ENCODE assay signal across 15 cellular contexts in the genomic region with DNA sequence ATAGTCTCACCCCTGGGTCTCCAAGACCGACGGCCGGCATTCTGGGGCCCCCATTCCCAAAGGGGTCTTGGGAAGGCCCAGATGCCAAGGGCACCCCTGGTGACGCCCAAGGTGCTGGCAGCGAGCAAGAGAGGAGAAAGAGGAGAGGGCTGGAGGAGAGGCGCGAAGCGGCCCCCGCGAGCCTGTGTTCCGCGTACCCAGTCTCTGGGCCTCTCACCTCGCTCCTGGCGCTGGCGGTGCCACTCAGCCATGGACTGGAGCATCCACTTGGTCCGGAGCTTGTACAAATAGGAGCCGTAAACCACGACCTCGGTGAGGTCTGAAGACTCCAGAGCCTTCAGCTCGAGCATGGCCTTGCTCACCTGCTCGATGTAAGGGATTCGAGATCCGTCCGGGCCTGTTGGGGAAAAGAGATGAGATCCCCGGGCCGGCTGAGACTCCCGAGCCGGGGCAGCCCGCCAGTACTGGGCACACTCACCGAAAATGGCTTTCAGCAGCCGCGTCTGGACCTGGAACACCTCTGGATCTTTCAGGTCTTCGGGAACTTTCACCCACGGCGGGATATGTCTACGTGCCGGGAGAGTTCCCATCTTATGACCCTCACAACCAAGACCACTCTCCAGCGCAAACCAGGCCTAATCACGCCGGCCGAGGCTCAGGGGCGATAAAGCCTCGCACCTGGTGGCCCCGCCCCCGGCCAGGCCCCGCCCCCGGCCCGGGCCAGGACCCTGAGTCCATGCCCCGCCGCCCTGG. TPM values are rescaled to one million over a fixed set of nuclear protein-coding genes. Genes with fewer than 3 reads are reported as not detected.
A peak's percentile ranks its signal among the peaks of the same experiment; 100 is the strongest.
DNase-seq lines count a peak whose midpoint lies in the region; ATAC-seq and TF ChIP-seq lines count a peak whose summit lies in the region.
"Had no signal": no experiment of that assay in that cellular context is flagged by ENCODE, and none has a peak within 500 bp of the region (broad histone marks: within the 10 kb centered on the region; RNA-seq: fewer than 3 reads in every experiment).

A gene with protein sequence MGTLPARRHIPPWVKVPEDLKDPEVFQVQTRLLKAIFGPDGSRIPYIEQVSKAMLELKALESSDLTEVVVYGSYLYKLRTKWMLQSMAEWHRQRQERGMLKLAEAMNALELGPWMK (minus strand): TSS at position 641 of the 753 bp plus-strand sequence. CDS start 51 bp downstream, at position 590.

- no peak within 1 kb of the TSS for H3K4me2 ChIP-seq in neuronal stem cell (ENCODE audit: insufficient read depth, low read length, poor library complexity, severe bottlenecking)
- H3K4me2 ChIP-seq: A549 had no signal

- H3K23ac ChIP-seq in neuronal stem cell (ENCODE audit: low read depth, low read length, poor library complexity) = no peak within 1 kb of the TSS

- no peaks in the 10 kb centered on the region for H3K9me3 Mint-ChIP-seq in WTC11
- no peaks in the 10 kb centered on the region for H3K9me3 Mint-ChIP-seq in naive thymus-derived CD4-positive, alpha-beta T cell
- H3K9me3 Mint-ChIP-seq: CD4-positive, alpha-beta T cell had no signal

- peak within 1 kb of the TSS; percentile 35 for H2BK5ac ChIP-seq in neuronal stem cell (ENCODE audit: low read length)

- H3K9me3 ChIP-seq in neuronal stem cell (replicated peaks in 1 of 2; ENCODE audit: control insufficient read depth in 2 of 2, insufficient read depth in 1 of 2, low read depth in 1 of 2, low read length in 2 of 2) = no peaks in the 10 kb centered on the region
- no peaks in the 10 kb centered on the region for H3K9me3 ChIP-seq in naive thymus-derived CD4-positive, alpha-beta T cell (ENCODE audit: control insufficient read depth in 2 of 3, low read length in 3 of 3)
- H3K9me3 ChIP-seq: A549, Caco-2 had no signal

- H3K4me1 ChIP-seq in neuronal stem cell (ENCODE audit: control insufficient read depth in 2 of 2, insufficient read depth in 1 of 2, low read depth in 1 of 2, low read length in 2 of 2) = no peaks in the 10 kb centered on the region
- no peaks in the 10 kb centered on the region for H3K4me1 ChIP-seq in naive thymus-derived CD4-positive, alpha-beta T cell (ENCODE audit: control insufficient read depth in 2 of 2, insufficient read depth in 2 of 2, low read length in 2 of 2)
- H3K4me1 ChIP-seq: A549, Caco-2 had no signal

- H2BK120ac ChIP-seq in neuronal stem cell (ENCODE audit: low read depth, low read length) = no peak within 1 kb of the TSS

- no peak within 1 kb of the TSS for H2AFZ ChIP-seq in neuronal stem cell (ENCODE audit: low read length)

- H4K8ac ChIP-seq in neuronal stem cell (ENCODE audit: low read depth, low read length) = no peak within 1 kb of the TSS

- ATAC-seq in WTC11 = peak; percentile 23
- ATAC-seq in naive thymus-derived CD4-positive, alpha-beta T cell = no peak
- ATAC-seq: A549, HepG2 had no signal

- no peak within 1 kb of the TSS for H2BK12ac ChIP-seq in neuronal stem cell (ENCODE audit: low read length)

- no peak within 1 kb of the TSS for H3K27ac ChIP-seq in neuronal stem cell (replicated peaks; ENCODE audit: low read length)
- H3K27ac ChIP-seq in naive thymus-derived CD4-positive, alpha-beta T cell (ENCODE audit: low read depth, low read length) = no peak within 1 kb of the TSS
- H3K27ac ChIP-seq: 22Rv1, A549, C4-2B had no signal

- peaks cover 2% of the 10 kb centered on the region; the same call in 1 of the 2 replicates for H3K36me3 Mint-ChIP-seq in WTC11
- no peaks in the 10 kb centered on the region for H3K36me3 Mint-ChIP-seq in naive thymus-derived CD4-positive, alpha-beta T cell

- intact Hi-C loops in naive thymus-derived CD4-positive, alpha-beta T cell (cut with micrococcal nuclease) = no loop called here

- H3K4me3 ChIP-seq in neuronal stem cell (ENCODE audit: low read length in 2 of 2) = no peak within 1 kb of the TSS
- H3K4me3 ChIP-seq in naive thymus-derived CD4-positive, alpha-beta T cell (ENCODE audit: low read length) = no peak within 1 kb of the TSS
- H3K4me3 ChIP-seq: A549 had no signal

- no peak within 1 kb of the TSS for H3K18ac ChIP-seq in neuronal stem cell (ENCODE audit: low read length)

- H3K4ac ChIP-seq in neuronal stem cell (ENCODE audit: low read length) = no peak within 1 kb of the TSS

- POLR2A ChIA-PET in WTC11 (lab: Charles Lee) = no interaction called here
- POLR2A ChIA-PET in naive thymus-derived CD4-positive, alpha-beta T cell (lab: Charles Lee) = no interaction called here

- H3K36me3 ChIP-seq in neuronal stem cell (replicated peaks in 1 of 2; ENCODE audit: control insufficient read depth in 2 of 2, insufficient read depth in 2 of 2, low read length in 2 of 2) = no peaks in the 10 kb centered on the region
- no peaks in the 10 kb centered on the region for H3K36me3 ChIP-seq in naive thymus-derived CD4-positive, alpha-beta T cell (ENCODE audit: control insufficient read depth in 2 of 3, insufficient read depth in 3 of 3, low read length in 3 of 3)

- no peak within 1 kb of the TSS for H4K91ac ChIP-seq in neuronal stem cell (ENCODE audit: low read depth, low read length, poor library complexity)

- no peaks in the 10 kb centered on the region for H3K79me1 ChIP-seq in neuronal stem cell (ENCODE audit: low read depth, low read length)

- no CpG with 5 or more reads among the region's 50 CpGs for WGBS in neuronal stem cell (ENCODE audit: extremely low coverage in 2 of 2, insufficient read length in 2 of 2, insufficient replicate concordance in 1 of 2), 2 donors

- CTCF ChIA-PET in WTC11 (lab: Charles Lee) = interaction anchor here (0.8 to 1.0 kb wide), 2 partner anchors 8 to 27 kb away, joined by 3 read pairs; no protein-coding TSS in a partner anchor
- CTCF ChIA-PET in naive thymus-derived CD4-positive, alpha-beta T cell (lab: Charles Lee) = no interaction called here

- H2AK5ac ChIP-seq in neuronal stem cell (ENCODE audit: low read depth, low read length) = peak within 1 kb of the TSS; percentile 18

- H3K27me3 ChIP-seq in neuronal stem cell (ENCODE audit: control insufficient read depth in 3 of 3, insufficient read depth in 3 of 3, low read depth in 1 of 3, low read length in 3 of 3) = no peaks in the 10 kb centered on the region
- H3K27me3 ChIP-seq in naive thymus-derived CD4-positive, alpha-beta T cell (ENCODE audit: control insufficient read depth in 2 of 2, insufficient read depth in 2 of 2, low read length in 2 of 2) = no peaks in the 10 kb centered on the region

- no peak for TF ChIP-seq CTCF in WTC11 (IDR thresholded peaks at IDR 0.05)

- H3K9ac ChIP-seq in neuronal stem cell (ENCODE audit: low read depth, low read length, poor library complexity) = no peak within 1 kb of the TSS

- H3K4me1 Mint-ChIP-seq in WTC11 = peaks cover 40% of the 10 kb centered on the region
- peaks cover 0 to 4% (median 0%) of the 10 kb centered on the region in 7 donors for H3K4me1 Mint-ChIP-seq in naive thymus-derived CD4-positive, alpha-beta T cell

- H3K27ac Mint-ChIP-seq in WTC11 = no peak within 1 kb of the TSS
- H3K27ac Mint-ChIP-seq in naive thymus-derived CD4-positive, alpha-beta T cell = no peak within 1 kb of the TSS
- H3K27ac Mint-ChIP-seq: CD4-positive, alpha-beta T cell had no signal

- peak; percentile 8 for DNase-seq in activated gamma-delta T cell (lab: John Stamatoyannopoulos, UW)
- no peak for DNase-seq in activated gamma-delta T cell treated with Interleukin-2 at 50 U/mL for 16 hours
- DNase-seq in WTC11 (ENCODE audit: low spot score) = peak; percentile 37
- no peak for DNase-seq in neuronal stem cell (ENCODE audit: low spot score)
- no peak for DNase-seq in NOMO-1 (lab: John Stamatoyannopoulos, UW; ENCODE audit: unreplicated experiment in 2 of 2)
- no peak for DNase-seq in activated CD8-positive, alpha-beta memory T cell treated with anti-CD3 and anti-CD28 coated beads, Interleukin-2, amount 50 U/mL, for 48 hours
- no peak for DNase-seq in naive thymus-derived CD4-positive, alpha-beta T cell
- DNase-seq: AML-193; Caco-2; CD4-positive, alpha-beta T cell had no signal

- H3K27me3 Mint-ChIP-seq in WTC11 (ENCODE audit: low read depth) = peaks cover 12% of the 10 kb centered on the region
- peaks cover 24 to 38% (median 28%) of the 10 kb centered on the region in 5 donors for H3K27me3 Mint-ChIP-seq in naive thymus-derived CD4-positive, alpha-beta T cell

- no peak within 1 kb of the TSS for H2BK15ac ChIP-seq in neuronal stem cell (ENCODE audit: low read length)

- no peak within 1 kb of the TSS for H3K4me3 Mint-ChIP-seq in WTC11
- H3K4me3 Mint-ChIP-seq in naive thymus-derived CD4-positive, alpha-beta T cell = no peak within 1 kb of the TSS
- H3K4me3 Mint-ChIP-seq: CD4-positive, alpha-beta T cell had no signal

- peak within 1 kb of the TSS; percentile 21 for H3K14ac ChIP-seq in neuronal stem cell (ENCODE audit: low read length)

TF ChIP-seq in WTC11, 78 proteins besides CTCF, POLR2A, EP300 and RAD21 (continues in another document):
- TF ChIP-seq TP53 (CRISPR knock-in tag; IDR thresholded peaks at IDR 0.05) (no peak), ZNF263 (CRISPR knock-in tag; IDR thresholded peaks at IDR 0.05; ENCODE audit: low read depth) (no peak), ZNF121 (CRISPR knock-in tag; IDR thresholded peaks at IDR 0.05) (no peak)

RNA-seq across cellular contexts. Expression of the gene that starts here (rescaled TPM):
- total RNA-seq in WTC11 (2021) = 5.5 to 7.6 TPM (median 6.7 TPM) in 3 replicates
- polyA plus RNA-seq in neuronal stem cell (2013, experiment 1 of 2) = not detected
- not detected for polyA plus RNA-seq in neuronal stem cell (2013, experiment 2 of 2)
- total RNA-seq in naive thymus-derived CD4-positive, alpha-beta T cell = not detected
- not detected for polyA plus RNA-seq in naive thymus-derived CD4-positive, alpha-beta T cell
- total RNA-seq: Caco-2; CD4-positive, alpha-beta T cell; HepG2 had no signal
- polyA plus RNA-seq: A549, BJ, HepG2 had no signal

Comparison
In these comparisons a context has a peak if more than half of its experiments do, and no peak if none do; other contexts are left out.
1. DNase-seq: peak in activated gamma-delta T cell (single experiment) and WTC11 (single experiment); none in activated gamma-delta T cell treated with Interleukin-2 at 50 U/mL for 16 hours (single experiment), neuronal stem cell (single experiment), NOMO-1 (0 of 2), activated CD8-positive, alpha-beta memory T cell treated with anti-CD3 and anti-CD28 coated beads, Interleukin-2, amount 50 U/mL, for 48 hours (single experiment) and naive thymus-derived CD4-positive, alpha-beta T cell (0 of 9).